In genomic region chr7:45001138-45001694, GRCh38 we compare ENCODE assay signal across 8 cellular contexts. TPM values are rescaled to one million over a fixed set of nuclear protein-coding genes. Genes with fewer than 3 reads are reported as not detected.
A peak's percentile ranks its signal among the peaks of the same experiment; 100 is the strongest.
DNase-seq lines count a peak whose midpoint lies in the region; ATAC-seq and TF ChIP-seq lines count a peak whose summit lies in the region.

No MANE protein-coding gene starts in this region.

- peaks cover 17% of the 10 kb centered on the region for H3K36me3 Mint-ChIP-seq in activated B cell treated with CpG ODN at 0.5 μM for 24 hours (ENCODE audit: low read depth)
- peaks cover 0 to 11% (median 7%) of the 10 kb centered on the region in 5 donors for H3K36me3 Mint-ChIP-seq in naive thymus-derived CD4-positive, alpha-beta T cell

- H3K4me1 ChIP-seq in colonic mucosa (no peaks in the 10 kb centered on the region), uterus (peaks cover 0 to 15% of the 10 kb centered on the region in 2 donors)
- peaks cover 9 to 18% of the 10 kb centered on the region in 2 donors for H3K4me1 ChIP-seq in naive thymus-derived CD4-positive, alpha-beta T cell (ENCODE audit: control insufficient read depth in 2 of 2, insufficient read depth in 2 of 2, low read length in 2 of 2)

- peak overlapping the region; percentile 91 for H3K27ac Mint-ChIP-seq in activated B cell treated with CpG ODN at 0.5 μM for 24 hours
- peak overlapping the region; percentile 86 to 96 (median 92) for H3K27ac Mint-ChIP-seq in naive thymus-derived CD4-positive, alpha-beta T cell

- H3K4me3 ChIP-seq in AG04450 (ENCODE audit: low read depth, low read length) (peak overlapping the region; percentile 84), colonic mucosa (peak overlapping the region; percentile 90), uterus (peak overlapping the region; percentile 73 to 78)
- peak overlapping the region; percentile 59 for H3K4me3 ChIP-seq in naive thymus-derived CD4-positive, alpha-beta T cell (ENCODE audit: low read length)

- H3K9me3 ChIP-seq in AG04450 (ENCODE audit: control insufficient read depth, insufficient read depth, low read length) = no peaks in the 10 kb centered on the region
- H3K9me3 ChIP-seq in colonic mucosa = no peaks in the 10 kb centered on the region
- H3K9me3 ChIP-seq in naive thymus-derived CD4-positive, alpha-beta T cell (ENCODE audit: control insufficient read depth in 2 of 3, low read length in 3 of 3) = no peaks in the 10 kb centered on the region
- no peaks in the 10 kb centered on the region for H3K9me3 ChIP-seq in uterus

- ATAC-seq in GM18861 (IDR thresholded peaks at IDR 0.05; ENCODE audit: unreplicated experiment) = peak; percentile 41
- peak; percentile 29 for ATAC-seq in activated B cell treated with CpG ODN at 0.5 μM for 24 hours (ENCODE audit: low read depth)
- ATAC-seq in naive thymus-derived CD4-positive, alpha-beta T cell = peak; percentile 33

- intact Hi-C loops in activated B cell treated with CpG ODN at 0.5 μM for 24 hours (cut with micrococcal nuclease) = loop anchor here (1.0 to 5.0 kb wide), 5 partner anchors 20 to 135 kb away; partner anchors contain the start of gene TBRG4
- intact Hi-C loops in colonic mucosa (cut with DNase I) = no loop called here
- intact Hi-C loops in naive thymus-derived CD4-positive, alpha-beta T cell (cut with micrococcal nuclease) = loop anchor here (1.0 to 2.0 kb wide), 8 partner anchors 26 to 412 kb away; partner anchors contain the start of genes H2AZ2 (in 1 of the 2), PPIA (in 1 of the 2), PURB (in 1 of the 2) and TBRG4 (in 1 of the 2)
- intact Hi-C loops in uterus (cut with DNase I; ENCODE audit: low total_unique reads) = no loop called here

- CTCF ChIA-PET in AG04450 (lab: Charles Lee) (interaction anchor here (1.0 kb wide), 1 partner anchor 27 kb away, joined by 3 read pairs; no protein-coding TSS in a partner anchor), activated B cell treated with CpG ODN at 0.5 μM for 24 hours (lab: Charles Lee) (interaction anchor here (0.9 to 2.8 kb wide), 9 partner anchors 12 to 135 kb away, joined by 3 to 17 read pairs (median 4); no protein-coding TSS in a partner anchor)
- CTCF ChIA-PET in naive thymus-derived CD4-positive, alpha-beta T cell (lab: Charles Lee) = interaction anchor here (0.7 to 8.0 kb wide), 13 partner anchors 12 to 117 kb away, joined by 3 to 63 read pairs (median 4); no protein-coding TSS in a partner anchor

- peak overlapping the region in 1 of 2 donors; percentile 93 for H3K9ac ChIP-seq in colonic mucosa (ENCODE audit: low read depth in 2 of 2, low read length in 2 of 2)

- H3K27me3 Mint-ChIP-seq in activated B cell treated with CpG ODN at 0.5 μM for 24 hours = no peaks in the 10 kb centered on the region
- no peaks in the 10 kb centered on the region for H3K27me3 Mint-ChIP-seq in naive thymus-derived CD4-positive, alpha-beta T cell

- no peak for TF ChIP-seq POLR2A in uterus (IDR thresholded peaks at IDR 0.05)

- H3K27me3 ChIP-seq in AG04450 (ENCODE audit: control insufficient read depth, insufficient read depth, low read length) (no peaks in the 10 kb centered on the region), colonic mucosa (no peaks in the 10 kb centered on the region), uterus (no peaks in the 10 kb centered on the region)
- no peaks in the 10 kb centered on the region for H3K27me3 ChIP-seq in naive thymus-derived CD4-positive, alpha-beta T cell (ENCODE audit: control insufficient read depth in 2 of 2, insufficient read depth in 2 of 2, low read length in 2 of 2)

- no peaks in the 10 kb centered on the region for H3K9me3 Mint-ChIP-seq in activated B cell treated with CpG ODN at 0.5 μM for 24 hours
- H3K9me3 Mint-ChIP-seq in naive thymus-derived CD4-positive, alpha-beta T cell = peaks cover 0 to 2% (median 0%) of the 10 kb centered on the region in 11 donors

- peaks cover 58% of the 10 kb centered on the region for H3K4me1 Mint-ChIP-seq in activated B cell treated with CpG ODN at 0.5 μM for 24 hours
- peaks cover 15 to 56% (median 49%) of the 10 kb centered on the region in 7 donors for H3K4me1 Mint-ChIP-seq in naive thymus-derived CD4-positive, alpha-beta T cell

- POLR2A ChIA-PET in AG04450 (lab: Yijun Ruan, JAX) (interaction anchor here (0.6 to 1.0 kb wide), 2 partner anchors 10 to 33 kb away, joined by 3 to 4 read pairs; no protein-coding TSS in a partner anchor), activated B cell treated with CpG ODN at 0.5 μM for 24 hours (lab: Charles Lee) (interaction anchor here (0.5 to 9.7 kb wide), 25 partner anchors 8 to 427 kb away, joined by 3 to 325 read pairs (median 5); partner anchors contain the start of genes DDX56, H2AZ2, MYO1G and NACAD)
- POLR2A ChIA-PET in naive thymus-derived CD4-positive, alpha-beta T cell (lab: Charles Lee) = interaction anchor here (0.6 to 10.5 kb wide), 18 partner anchors 9 to 153 kb away, joined by 3 to 348 read pairs (median 6); partner anchors contain the start of genes H2AZ2, MYO1G, NACAD and PURB

- H3K4me3 Mint-ChIP-seq in activated B cell treated with CpG ODN at 0.5 μM for 24 hours = peak overlapping the region; percentile 95
- H3K4me3 Mint-ChIP-seq in naive thymus-derived CD4-positive, alpha-beta T cell = peak overlapping the region; percentile 84 to 99 (median 90)

- no peak for DNase-seq in AG04450 (ENCODE audit: low read depth, low spot score)
- DNase-seq in HT-29 (ENCODE audit: low spot score) = peak; percentile 69
- peak; percentile 36 for DNase-seq in activated B cell treated with CpG ODN at 0.5 μM for 24 hours
- peak; percentile 38 for DNase-seq in colonic mucosa
- DNase-seq in naive thymus-derived CD4-positive, alpha-beta T cell = peak in 8 of 9 donors; percentile 44 to 85 (median 77)
- DNase-seq in uterus = no peak
- DNase-seq in HK-2 (ENCODE audit: unreplicated experiment) = no peak

- H3K27ac ChIP-seq in AG04450 (ENCODE audit: low read depth, low read length) (no peak overlapping the region), colonic mucosa (peak overlapping the region; percentile 92), uterus (peak overlapping the region; percentile 88 to 92)
- peak overlapping the region; percentile 84 for H3K27ac ChIP-seq in naive thymus-derived CD4-positive, alpha-beta T cell (ENCODE audit: low read depth, low read length)

- no peak for TF ChIP-seq CTCF in AG04450 (IDR thresholded peaks at IDR 0.05; ENCODE audit: low read depth, low read length)
- no peak for TF ChIP-seq CTCF in activated B cell treated with CpG ODN at 0.5 μM for 24 hours (IDR thresholded peaks at IDR 0.05)
- no peak for TF ChIP-seq CTCF in colonic mucosa (IDR thresholded peaks at IDR 0.05)
- TF ChIP-seq CTCF in uterus (IDR thresholded peaks at IDR 0.05) = no peak

- H3K36me3 ChIP-seq in colonic mucosa (no peaks in the 10 kb centered on the region), uterus (no peaks in the 10 kb centered on the region)
- H3K36me3 ChIP-seq in naive thymus-derived CD4-positive, alpha-beta T cell (ENCODE audit: control insufficient read depth in 2 of 3, insufficient read depth in 3 of 3, low read length in 3 of 3) = peaks cover 0 to 3% (median 0%) of the 10 kb centered on the region in 3 experiments

RNA-seq across cellular contexts. Expression of gene CCM2, which starts 1.2 kb away (rescaled TPM):
- polyA plus RNA-seq in AG04450 (2011; rRNA removed) = 24.7 and 40.6 TPM in 2 replicates
- polyA minus RNA-seq in AG04450 (2011; rRNA and poly(A)+ RNA removed) = 35.8 and 59.6 TPM in 2 replicates
- 69.8 and 90.2 TPM in 2 replicates for total RNA-seq in HT-29 (2014; rRNA removed; shearing (Covaris generic))
- total RNA-seq in activated B cell treated with CpG ODN at 0.5 μM for 24 hours (83.8 and 89.0 TPM in 2 replicates), colonic mucosa (10 to 100 TPM; 34.8 to 38.0 TPM), uterus (10 to 100 TPM in 3 of 4 donors, 1 to 10 TPM in 1; 7.6 to 70.2 (median 33.6) TPM)
- total RNA-seq in naive thymus-derived CD4-positive, alpha-beta T cell = 100 to 1,000 TPM in 3 of 5 experiments, 10 to 100 TPM in 2; 80.4 to 200 (median 119) TPM
- polyA plus RNA-seq in naive thymus-derived CD4-positive, alpha-beta T cell = 100 to 1,000 TPM in 1 of 2 donors, 10 to 100 TPM in 1; 75.9 to 123 TPM

RNA-seq across cellular contexts. Expression of gene MYO1G, which starts 22.4 kb away (rescaled TPM):
- not detected in 2 replicates for polyA plus RNA-seq in AG04450 (2011; rRNA removed)
- 0.09 TPM in 1 of 2 replicates, not detected in the other for polyA minus RNA-seq in AG04450 (2011; rRNA and poly(A)+ RNA removed)
- 0.08 and 0.31 TPM in 2 replicates for total RNA-seq in HT-29 (2014; rRNA removed; shearing (Covaris generic))
- 143 and 154 TPM in 2 replicates for total RNA-seq in activated B cell treated with CpG ODN at 0.5 μM for 24 hours
- 1 to 10 TPM; 2.1 to 3.6 TPM for total RNA-seq in colonic mucosa
- 100 to 1,000 TPM in 3 of 5 experiments, 10 to 100 TPM in 2; 29.2 to 385 (median 107) TPM for total RNA-seq in naive thymus-derived CD4-positive, alpha-beta T cell
- 10 to 100 TPM; 51.1 to 76.0 TPM for polyA plus RNA-seq in naive thymus-derived CD4-positive, alpha-beta T cell
- total RNA-seq in uterus = 1 to 10 TPM in 3 of 4 donors, under 1 TPM in 1; 0.59 to 3.1 (median 1.2) TPM

Comparison
In these comparisons a context has a peak if more than half of its experiments do, and no peak if none do; other contexts are left out.
1. DNase-seq: peak in HT-29 (single experiment), activated B cell treated with CpG ODN at 0.5 μM for 24 hours (single experiment), colonic mucosa (single experiment) and naive thymus-derived CD4-positive, alpha-beta T cell (8 of 9); none in AG04450 (single experiment), uterus (0 of 2) and HK-2 (single experiment).
2. RNA of gene MYO1G, which starts 22.4 kb away (total RNA-seq): 143 to 154 TPM in activated B cell treated with CpG ODN at 0.5 μM for 24 hours and 29.2 to 385 TPM in naive thymus-derived CD4-positive, alpha-beta T cell; 2.1 to 3.6 TPM in colonic mucosa, 0.59 to 3.1 TPM in uterus and 0.08 to 0.31 TPM in HT-29; every median in the first group is over 4 times any median in the second.
3. intact Hi-C loops: an anchor here in activated B cell treated with CpG ODN at 0.5 μM for 24 hours (1.0 to 5.0 kb wide) and naive thymus-derived CD4-positive, alpha-beta T cell (1.0 to 2.0 kb wide); none called in colonic mucosa and uterus.
4. Peak in every context shown above with its lines, with median percentiles within 50 percentile points of each other: H3K4me3 ChIP-seq and ATAC-seq.